Comparison of ENCODE assay signal across 13 cellular contexts in genomic region chr11:4087551-4087950, GRCh38. TPM values are rescaled to one million over a fixed set of nuclear protein-coding genes. Genes with fewer than 3 reads are reported as not detected.
DNase-seq lines count a peak whose midpoint lies in the region; ATAC-seq and TF ChIP-seq lines count a peak whose summit lies in the region.
"Had no signal": no experiment of that assay in that cellular context is flagged by ENCODE, and none has a peak within 500 bp of the region (broad histone marks: within the 10 kb centered on the region; RNA-seq: fewer than 3 reads in every experiment).

No MANE protein-coding gene starts in this region.

- no peak overlapping the region for H3K4me3 Mint-ChIP-seq in activated CD4-positive, alpha-beta memory T cell treated with anti-CD3 and anti-CD28 coated beads for 36 hours
- H3K4me3 Mint-ChIP-seq: activated B cell treated with CpG ODN at 0.5 μM for 24 hours had no signal

- POLR2A ChIA-PET in activated CD4-positive, alpha-beta memory T cell treated with anti-CD3 and anti-CD28 coated beads for 36 hours (lab: Charles Lee): no interaction called here

- peak overlapping the region; percentile 59 for H3K27ac Mint-ChIP-seq in activated CD4-positive, alpha-beta memory T cell treated with anti-CD3 and anti-CD28 coated beads for 36 hours

- TF ChIP-seq CTCF in fibroblast of pulmonary artery (IDR thresholded peaks at IDR 0.05; ENCODE audit: low read length, missing control alignments): peak; percentile 40

- CTCF ChIA-PET in activated CD4-positive, alpha-beta memory T cell treated with anti-CD3 and anti-CD28 coated beads for 36 hours (lab: Charles Lee): interaction anchor here (1.1 kb wide), 1 partner anchor 14 kb away, joined by 3 read pairs; no protein-coding TSS in a partner anchor

- DNase-seq in A172 (ENCODE audit: low spot score): peak; percentile 29
- DNase-seq in EH (ENCODE audit: low read depth): peak; percentile 78
- no peak for DNase-seq in activated CD4-positive, alpha-beta memory T cell treated with anti-CD3 and anti-CD28 coated beads for 36 hours
- DNase-seq in fibroblast of pulmonary artery (ENCODE audit: low read depth): no peak
- DNase-seq in NCI-H187 (lab: John Stamatoyannopoulos, UW): no peak
- no peak for DNase-seq in NCI-H1436 (lab: John Stamatoyannopoulos, UW)
- DNase-seq in NCI-H1694 (lab: John Stamatoyannopoulos, UW): no peak
- DNase-seq: activated B cell treated with CpG ODN at 0.5 μM for 24 hours; activated naive CD4-positive, alpha-beta T cell; effector CD4-positive, alpha-beta T cell; Karpas-422; upper lobe of right lung had no signal

- no peak overlapping the region for H3K4me3 ChIP-seq in fibroblast of pulmonary artery (replicated peaks; ENCODE audit: low read depth, low read length)
- H3K4me3 ChIP-seq: upper lobe of right lung had no signal

- intact Hi-C loops in activated CD4-positive, alpha-beta memory T cell treated with anti-CD3 and anti-CD28 coated beads for 36 hours (cut with micrococcal nuclease): no loop called here

- ATAC-seq in HG03521 (IDR thresholded peaks at IDR 0.05; ENCODE audit: unreplicated experiment): no peak
- ATAC-seq: upper lobe of right lung had no signal

- H3K9me3 Mint-ChIP-seq in activated CD4-positive, alpha-beta memory T cell treated with anti-CD3 and anti-CD28 coated beads for 36 hours: no peaks in the 10 kb centered on the region
- H3K9me3 Mint-ChIP-seq: activated B cell treated with CpG ODN at 0.5 μM for 24 hours had no signal

- H3K27me3 Mint-ChIP-seq in activated CD4-positive, alpha-beta memory T cell treated with anti-CD3 and anti-CD28 coated beads for 36 hours: no peaks in the 10 kb centered on the region
- H3K27me3 Mint-ChIP-seq: activated B cell treated with CpG ODN at 0.5 μM for 24 hours had no signal

- peaks cover 59% of the 10 kb centered on the region for H3K4me1 Mint-ChIP-seq in activated CD4-positive, alpha-beta memory T cell treated with anti-CD3 and anti-CD28 coated beads for 36 hours (ENCODE audit: low read depth)

- H3K36me3 Mint-ChIP-seq in activated CD4-positive, alpha-beta memory T cell treated with anti-CD3 and anti-CD28 coated beads for 36 hours: peaks cover 36% of the 10 kb centered on the region

RNA-seq across cellular contexts. Expression of gene RRM1, which starts 7.0 kb away (rescaled TPM):
- total RNA-seq in A172 (2014; rRNA removed; shearing (Covaris generic)): 251 and 260 TPM in 2 replicates
- 100 to 1,000 TPM; 201 to 203 TPM for total RNA-seq in activated CD4-positive, alpha-beta memory T cell treated with anti-CD3 and anti-CD28 coated beads for 36 hours

Comparison
In these comparisons a context has a peak if more than half of its experiments do, and no peak if none do; other contexts are left out.
1. DNase-seq: peak in A172 (single experiment) and EH (single experiment); none in activated CD4-positive, alpha-beta memory T cell treated with anti-CD3 and anti-CD28 coated beads for 36 hours (single experiment), fibroblast of pulmonary artery (single experiment), NCI-H187 (0 of 2), NCI-H1436 (single experiment) and NCI-H1694 (single experiment).